13 cellular contexts compared by ENCODE assay signal in the genomic region with DNA sequence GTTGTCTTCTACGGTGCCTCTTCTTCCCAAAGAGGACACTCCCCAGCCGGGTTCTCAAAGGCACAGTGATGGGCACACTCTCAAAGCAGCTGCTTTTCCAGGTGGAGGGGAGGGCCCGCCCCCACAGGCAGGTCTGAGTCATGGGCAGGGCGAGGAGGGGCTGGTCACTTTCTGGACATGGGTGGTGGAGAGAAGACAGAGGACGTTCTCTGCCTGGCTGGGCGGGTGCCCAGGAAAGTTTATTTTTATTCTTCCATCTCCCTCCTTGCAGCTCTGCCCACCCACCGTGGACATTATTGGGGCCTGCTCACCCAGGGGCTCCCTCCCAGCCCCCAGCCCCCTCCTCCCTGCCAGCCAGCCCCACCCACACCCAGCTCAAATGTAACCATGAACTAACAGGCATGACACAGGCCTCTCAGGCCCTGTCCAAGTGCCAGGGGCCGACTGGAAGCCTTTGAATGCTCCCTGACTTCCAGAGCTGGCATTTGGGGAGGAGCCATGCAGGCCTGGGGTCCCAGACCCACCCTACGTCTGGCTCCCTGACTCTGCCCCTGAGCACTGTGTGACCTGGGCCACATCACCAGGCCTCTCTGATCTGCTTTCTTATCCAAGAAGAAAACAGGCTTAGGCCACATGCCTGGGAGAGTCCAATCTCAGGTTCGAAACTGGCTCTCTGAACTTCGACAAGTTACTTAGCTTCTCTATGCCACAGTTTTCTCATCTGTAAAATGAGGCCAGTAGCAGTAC. TPM values are rescaled to one million over a fixed set of nuclear protein-coding genes. Genes with fewer than 3 reads are reported as not detected.
DNase-seq lines count a peak whose midpoint lies in the region; ATAC-seq, FAIRE-seq and TF ChIP-seq lines count a peak whose summit lies in the region.
"Had no signal": no experiment of that assay in that cellular context is flagged by ENCODE, and none has a peak within 500 bp of the region (broad histone marks: within the 10 kb centered on the region; RNA-seq: fewer than 3 reads in every experiment).

No MANE protein-coding gene starts in this region.

- TF ChIP-seq CTCF in VCaP (conservative IDR thresholded peaks at IDR 0.05) = no peak
- TF ChIP-seq CTCF in heart right ventricle (IDR thresholded peaks at IDR 0.05) = no peak
- TF ChIP-seq CTCF in osteocyte (IDR thresholded peaks at IDR 0.05) = no peak
- TF ChIP-seq CTCF in foreskin keratinocyte (conservative IDR thresholded peaks at IDR 0.05) = no peak

- no peak overlapping the region for H3K27ac Mint-ChIP-seq in osteocyte (ENCODE audit: unreplicated experiment)

- no peaks in the 10 kb centered on the region for H3K36me3 Mint-ChIP-seq in osteocyte (ENCODE audit: unreplicated experiment)

- in situ Hi-C loops in Caki2 (cut with HindIII; ENCODE audit: low pct_unique_long_range_greater_than_20kb, low sequenced_read_pairs) = no loop called here

- H3K9me3 Mint-ChIP-seq in osteocyte (ENCODE audit: unreplicated experiment) = no peaks in the 10 kb centered on the region

- peaks cover 0 to 85% (median 42%) of the 10 kb centered on the region in 9 donors for H3K36me3 ChIP-seq in heart right ventricle
- no peaks in the 10 kb centered on the region for H3K36me3 ChIP-seq in small intestine (ENCODE audit: control insufficient read depth in 2 of 2, insufficient read depth in 2 of 2, low read length in 2 of 2)

- no peak for FAIRE-seq in small intestine (lab: Jason Lieb, UNC)

- H3K4me1 Mint-ChIP-seq in osteocyte (ENCODE audit: unreplicated experiment) = peaks cover 32% of the 10 kb centered on the region

- DNase-seq in Caki2 (ENCODE audit: low read depth) (peak; percentile 82), heart right ventricle (peak; percentile 68 to 79), renal cortical epithelial cell (ENCODE audit: low read depth) (peak; percentile 51), small intestine (no peak), osteocyte (ENCODE audit: extremely low spot score, unreplicated experiment) (no peak), foreskin keratinocyte (no peak)
- DNase-seq: DND-41, midbrain, NCI-H2171 treated with DMSO at 0.1 percent for 48 hours, retina, testis had no signal

- H3K27ac ChIP-seq in VCaP = peak overlapping the region; percentile 4; the same call in 1 of the 2 replicates
- peak overlapping the region; percentile 82 to 96 (median 92) for H3K27ac ChIP-seq in heart right ventricle
- peak overlapping the region in 1 of 2 donors; percentile 56 for H3K27ac ChIP-seq in small intestine (ENCODE audit: low read depth in 1 of 2, low read length in 1 of 2)
- H3K27ac ChIP-seq in foreskin keratinocyte = no peak overlapping the region
- H3K27ac ChIP-seq: testis had no signal

- ATAC-seq in heart right ventricle = peak; percentile 22 to 79 (median 54)
- ATAC-seq in GM18867 (IDR thresholded peaks at IDR 0.05; ENCODE audit: unreplicated experiment) = no peak
- ATAC-seq in foreskin keratinocyte = no peak

- intact Hi-C loops in heart right ventricle (cut with DNase I) = no loop called here

- WGBS in heart right ventricle, 2 donors = 41 to 47% methylated on average over 11 of the region's 11 CpGs
- WGBS in small intestine, 3 donors = 70 to 79% (median 73%) methylated on average over 10 to 11 of the region's 11 CpGs

- no peaks in the 10 kb centered on the region for H3K27me3 Mint-ChIP-seq in osteocyte (ENCODE audit: unreplicated experiment)

- H3K27me3 ChIP-seq in heart right ventricle (no peaks in the 10 kb centered on the region), small intestine (ENCODE audit: control insufficient read depth in 2 of 2, insufficient read depth in 2 of 2, low read length in 2 of 2) (no peaks in the 10 kb centered on the region), foreskin keratinocyte (no peaks in the 10 kb centered on the region)
- H3K27me3 ChIP-seq: testis had no signal

- no peak overlapping the region for H3K4me3 Mint-ChIP-seq in osteocyte (ENCODE audit: unreplicated experiment)

- H3K9me3 ChIP-seq in heart right ventricle = no peaks in the 10 kb centered on the region
- no peaks in the 10 kb centered on the region for H3K9me3 ChIP-seq in small intestine (ENCODE audit: control insufficient read depth, low read depth)
- H3K9me3 ChIP-seq: testis had no signal

- H3K4me1 ChIP-seq in heart right ventricle = peaks cover 52 to 100% (median 95%) of the 10 kb centered on the region in 9 donors
- H3K4me1 ChIP-seq in small intestine (ENCODE audit: control insufficient read depth in 2 of 2, insufficient read depth in 1 of 2, low read depth in 1 of 2, low read length in 1 of 2) = peaks cover 0 to 2% of the 10 kb centered on the region in 2 donors
- no peaks in the 10 kb centered on the region for H3K4me1 ChIP-seq in foreskin keratinocyte

- H3K4me3 ChIP-seq in heart right ventricle = no peak overlapping the region
- H3K4me3 ChIP-seq in small intestine (ENCODE audit: low read depth in 1 of 2, low read length in 2 of 2) = no peak overlapping the region
- H3K4me3 ChIP-seq: testis had no signal

RNA-seq across cellular contexts. Expression of a gene that starts 8.0 kb away (rescaled TPM):
- 144 and 178 TPM in 2 replicates for total RNA-seq in Caki2 (2014; rRNA removed; shearing (Covaris generic); ENCODE audit: low replicate concordance)
- 100 to 1,000 TPM; 279 to 993 (median 472) TPM for total RNA-seq in heart right ventricle
- 100 to 1,000 TPM; 146 to 475 TPM for polyA plus RNA-seq in heart right ventricle
- total RNA-seq in renal cortical epithelial cell = 141 and 245 TPM in 2 replicates
- polyA plus RNA-seq in small intestine = 10 to 100 TPM; 19.7 to 92.7 (median 25.5) TPM
- total RNA-seq in osteocyte = 29.2 and 32.7 TPM in 2 replicates
- 17.4 and 41.2 TPM in 2 replicates for total RNA-seq in foreskin keratinocyte
- polyA plus RNA-seq in foreskin keratinocyte = 13.7 and 29.5 TPM in 2 replicates

Comparison
In these comparisons a context has a peak if more than half of its experiments do, and no peak if none do; other contexts are left out.
1. DNase-seq: peak in Caki2 (single experiment), heart right ventricle (2 of 2) and renal cortical epithelial cell (single experiment); none in small intestine (single experiment), osteocyte (single experiment) and foreskin keratinocyte (0 of 2).
2. ATAC-seq: peak in heart right ventricle (8 of 8); none in GM18867 (single experiment) and foreskin keratinocyte (single experiment).